ENCODE assay signal across 8 cellular contexts in genomic region chr4:185142911-185143595, GRCh38. TPM values are rescaled to one million over a fixed set of nuclear protein-coding genes. Genes with fewer than 3 reads are reported as not detected.
DNase-seq lines count a peak whose midpoint lies in the region; ATAC-seq, FAIRE-seq and TF ChIP-seq lines count a peak whose summit lies in the region.

TSS of gene SLC25A4 (plus strand) at chr4:185143266. CDS start at chr4:185143373, 107 bp downstream.

- WGBS in pancreas, 2 donors = 0 to 1% methylated on average over 72 to 87 of the region's 87 CpGs
- WGBS in thyroid gland, 2 donors = 0% methylated on average over 3 of the region's 87 CpGs; no CpG with 5 or more reads in 1 of the 2 donors

- H3K27me3 ChIP-seq in pancreas (no peaks in the 10 kb centered on the region), thyroid gland (no peaks in the 10 kb centered on the region)

- H3K4me1 ChIP-seq in pancreas = peaks cover 0 to 6% (median 0%) of the 10 kb centered on the region in 3 donors
- H3K4me1 ChIP-seq in thyroid gland = peaks cover 8 to 16% of the 10 kb centered on the region in 2 donors

- peaks cover 16% of the 10 kb centered on the region for H3K4me1 Mint-ChIP-seq in glutamatergic neuron (ENCODE audit: low read depth, unreplicated experiment)

- TF ChIP-seq CTCF in glutamatergic neuron (IDR thresholded peaks at IDR 0.05; ENCODE audit: partially characterized antibody, unreplicated experiment) (peak; percentile 73), pancreas (IDR thresholded peaks at IDR 0.05) (peak; percentile 22 to 55 (median 28)), thyroid gland (IDR thresholded peaks at IDR 0.05) (peak in 4 of 6 experiments; percentile 12 to 72 (median 58))

- peak; percentile 94 to 100 for TF ChIP-seq POLR2A in thyroid gland (IDR thresholded peaks at IDR 0.05)

- H3K36me3 Mint-ChIP-seq in activated naive CD4-positive, alpha-beta T cell treated with anti-CD3 and anti-CD28 coated beads, Interleukin-2, amount 50 U/mL, for 72 hours = peaks cover 0 to 5% of the 10 kb centered on the region in 2 donors
- peaks cover 6% of the 10 kb centered on the region for H3K36me3 Mint-ChIP-seq in glutamatergic neuron (ENCODE audit: unreplicated experiment)

- H3K27me3 Mint-ChIP-seq in glutamatergic neuron (ENCODE audit: unreplicated experiment) = peaks cover 3% of the 10 kb centered on the region

- H3K4me3 ChIP-seq in pancreas (peak within 1 kb of the TSS; percentile 61 to 81 (median 68)), thyroid gland (replicated peaks in 1 of 3) (peak within 1 kb of the TSS; percentile 22 to 80 (median 75))

- peak within 1 kb of the TSS; percentile 69 to 80 (median 78) for H3K27ac ChIP-seq in pancreas
- H3K27ac ChIP-seq in thyroid gland = peak within 1 kb of the TSS; percentile 70 to 92 (median 85)

- FAIRE-seq in pancreas (lab: Jason Lieb, UNC) = no peak

- in situ Hi-C loops in G401 (cut with HindIII; ENCODE audit: low sequenced_read_pairs) = no loop called here

- peak within 1 kb of the TSS; percentile 98 for H3K4me3 Mint-ChIP-seq in glutamatergic neuron (ENCODE audit: unreplicated experiment)

- H3K9me3 Mint-ChIP-seq in activated naive CD4-positive, alpha-beta T cell treated with anti-CD3 and anti-CD28 coated beads, Interleukin-2, amount 50 U/mL, for 72 hours = no peaks in the 10 kb centered on the region
- H3K9me3 Mint-ChIP-seq in glutamatergic neuron (ENCODE audit: unreplicated experiment) = peaks cover 5% of the 10 kb centered on the region

- intact Hi-C loops in pancreas (cut with DNase I) (no loop called here), thyroid gland (cut with DNase I) (no loop called here)

- peaks cover 0 to 5% (median 0%) of the 10 kb centered on the region in 3 donors for H3K36me3 ChIP-seq in pancreas
- peaks cover 0 to 4% of the 10 kb centered on the region in 2 donors for H3K36me3 ChIP-seq in thyroid gland

- ATAC-seq in GM21737 (IDR thresholded peaks at IDR 0.05; ENCODE audit: unreplicated experiment) (peak; percentile 98), SK-N-SH treated with all-trans-retinoic acid at 6 μM for 48 hours (peak; percentile 97), pancreas (peak; percentile 96 to 99 (median 98))
- ATAC-seq in activated naive CD4-positive, alpha-beta T cell treated with anti-CD3 and anti-CD28 coated beads, Interleukin-2, amount 50 U/mL, for 72 hours = peak; percentile 96 to 97

- H3K9me3 ChIP-seq in pancreas (no peaks in the 10 kb centered on the region), thyroid gland (no peaks in the 10 kb centered on the region)

- H3K27ac Mint-ChIP-seq in activated naive CD4-positive, alpha-beta T cell treated with anti-CD3 and anti-CD28 coated beads, Interleukin-2, amount 50 U/mL, for 72 hours = no peak within 1 kb of the TSS
- peak within 1 kb of the TSS; percentile 94 for H3K27ac Mint-ChIP-seq in glutamatergic neuron (ENCODE audit: unreplicated experiment)

- DNase-seq in G401 (ENCODE audit: low spot score) (peak; percentile 89), LHCN-M2 (ENCODE audit: low read depth) (peak; percentile 64), glutamatergic neuron (peak; percentile 95), pancreas (peak; percentile 85 to 99 (median 94)), thyroid gland (peak; percentile 91 to 92)
- DNase-seq in activated naive CD4-positive, alpha-beta T cell treated with anti-CD3 and anti-CD28 coated beads, Interleukin-2, amount 50 U/mL, for 72 hours (ENCODE audit: low spot score in 2 of 2) = peak; percentile 91

TF ChIP-seq in SK-N-SH treated with all-trans-retinoic acid at 6 μM for 48 hours, 23 proteins besides CTCF, POLR2A, EP300 and RAD21:
- TF ChIP-seq ZFP30 (CRISPR knock-in tag; IDR thresholded peaks at IDR 0.05) (0 out of 2 replicates have a peak, but pooled peaks have one; percentile 13), GLIS3 (CRISPR knock-in tag; IDR thresholded peaks at IDR 0.05) (no peak), ESRRG (CRISPR knock-in tag; IDR thresholded peaks at IDR 0.05) (0 out of 2 replicates have a peak, but pooled peaks have one; percentile 7), ZFP3 (CRISPR knock-in tag; IDR thresholded peaks at IDR 0.05) (peak; percentile 48; the same call in 1 of the 2 replicates)
- TF ChIP-seq, protein P1, sequence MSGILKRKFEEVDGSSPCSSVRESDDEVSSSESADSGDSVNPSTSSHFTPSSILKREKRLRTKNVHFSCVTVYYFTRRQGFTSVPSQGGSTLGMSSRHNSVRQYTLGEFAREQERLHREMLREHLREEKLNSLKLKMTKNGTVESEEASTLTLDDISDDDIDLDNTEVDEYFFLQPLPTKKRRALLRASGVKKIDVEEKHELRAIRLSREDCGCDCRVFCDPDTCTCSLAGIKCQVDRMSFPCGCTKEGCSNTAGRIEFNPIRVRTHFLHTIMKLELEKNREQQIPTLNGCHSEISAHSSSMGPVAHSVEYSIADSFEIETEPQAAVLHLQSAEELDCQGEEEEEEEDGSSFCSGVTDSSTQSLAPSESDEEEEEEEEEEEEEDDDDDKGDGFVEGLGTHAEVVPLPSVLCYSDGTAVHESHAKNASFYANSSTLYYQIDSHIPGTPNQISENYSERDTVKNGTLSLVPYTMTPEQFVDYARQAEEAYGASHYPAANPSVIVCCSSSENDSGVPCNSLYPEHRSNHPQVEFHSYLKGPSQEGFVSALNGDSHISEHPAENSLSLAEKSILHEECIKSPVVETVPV (CRISPR knock-in tag; IDR thresholded peaks at IDR 0.05) = no peak

RNA-seq across cellular contexts. Expression of gene SLC25A4, which starts in this region (rescaled TPM):
- total RNA-seq in G401 (2014; rRNA removed; shearing (Covaris generic)) = 20.6 and 21.2 TPM in 2 replicates
- total RNA-seq in LHCN-M2 (2014; rRNA removed) = 7.3 and 8.2 TPM in 2 replicates
- 12.5 TPM for polyA plus RNA-seq in LHCN-M2 (2012)
- 1 to 10 TPM; 3.1 to 8.1 TPM for total RNA-seq in activated naive CD4-positive, alpha-beta T cell treated with anti-CD3 and anti-CD28 coated beads, Interleukin-2, amount 50 U/mL, for 72 hours
- total RNA-seq in glutamatergic neuron (ENCODE audit: unreplicated experiment) = 44.7 TPM
- total RNA-seq in pancreas = 10 to 100 TPM; 12.6 to 16.7 (median 13.5) TPM
- polyA plus RNA-seq in pancreas = 10 to 100 TPM; 12.4 to 26.5 TPM
- 10 to 100 TPM; 26.7 to 56.7 (median 41.8) TPM for total RNA-seq in thyroid gland

Comparison
In these comparisons a context has a peak if more than half of its experiments do, and no peak if none do; other contexts are left out.
1. Peak in every context shown above with its lines: DNase-seq, ATAC-seq, H3K4me3 ChIP-seq and H3K27ac ChIP-seq.